1 cellular context compared by ENCODE assay signal in genomic region chr20:50810842-50811241, GRCh38.
A peak's percentile ranks its signal among the peaks of the same experiment; 100 is the strongest.
TF ChIP-seq lines count a peak whose summit lies in the region.

No MANE protein-coding gene starts in this region.

TF ChIP-seq in K562, 482 proteins besides CTCF, POLR2A, EP300 and RAD21 (continued from another document):
- peak; percentile 77; the same call in 1 of the 2 replicates for TF ChIP-seq BCOR (IDR thresholded peaks at IDR 0.05)
- peak in 1 of 3 experiments; percentile 85; a peak in 1 of 6 replicates for TF ChIP-seq ZBTB11 (CRISPR knock-in tag; IDR thresholded peaks at IDR 0.05)
- no peak for TF ChIP-seq ZNF239 (CRISPR knock-in tag; IDR thresholded peaks at IDR 0.05)
TF ChIP-seq in K562: peak in this region for 4.
